ENCODE assay signal across 20 cellular contexts in genomic region chr3:33711100-33711499, GRCh38. TPM values are rescaled to one million over a fixed set of nuclear protein-coding genes. Genes with fewer than 3 reads are reported as not detected.
DNase-seq lines count a peak whose midpoint lies in the region; ATAC-seq, FAIRE-seq and TF ChIP-seq lines count a peak whose summit lies in the region.
"Had no signal": no experiment of that assay in that cellular context is flagged by ENCODE, and none has a peak within 500 bp of the region (broad histone marks: within the 10 kb centered on the region; RNA-seq: fewer than 3 reads in every experiment).

No MANE protein-coding gene starts in this region.

- H3K27ac ChIP-seq in HepG2 (ENCODE audit: extremely low read length, insufficient read depth, low read length) (no peak overlapping the region), right lobe of liver (no peak overlapping the region), K562 (ENCODE audit: extremely low read depth, low read depth, low read length) (no peak overlapping the region)
- H3K27ac ChIP-seq: 22Rv1; A549; BLaER1 treated with 17β-estradiol and CSF1 and Interleukin-3, amounts not matched to agents 10 nM and 100 nM; C4-2B had no signal

- no peak for TF ChIP-seq RAD21 in HepG2 (CRISPR knock-in tag; IDR thresholded peaks at IDR 0.05)
- TF ChIP-seq RAD21 in K562 (CRISPR knock-in tag; conservative IDR thresholded peaks at IDR 0.05 in 1 of 2, IDR thresholded peaks at IDR 0.05 in 1 of 2): no peak

- H3K4me1 ChIP-seq in HepG2 (ENCODE audit: insufficient read depth, low read length) (peaks cover 16% of the 10 kb centered on the region), right lobe of liver (peaks cover 0 to 4% (median 1%) of the 10 kb centered on the region in 4 donors), K562 (replicated peaks in 1 of 2; ENCODE audit: control insufficient read depth in 2 of 2, insufficient read depth in 2 of 2, low read length in 2 of 2) (peaks cover 0 to 10% of the 10 kb centered on the region in 2 experiments; a peak in 2 of 5 replicates)

- H4K20me1 ChIP-seq in HepG2 (ENCODE audit: insufficient read depth, low read length): no peaks in the 10 kb centered on the region; the same call in 1 of the 2 replicates
- H4K20me1 ChIP-seq in K562 (replicated peaks; ENCODE audit: control insufficient read depth, insufficient read depth, low read length): peaks cover 4% of the 10 kb centered on the region; the same call in 1 of the 2 replicates

- H3K27me3 ChIP-seq in HepG2 (ENCODE audit: control insufficient read depth in 1 of 2, insufficient read depth in 2 of 2, low read length in 2 of 2) (no peaks in the 10 kb centered on the region), right lobe of liver (no peaks in the 10 kb centered on the region), K562 (ENCODE audit: control insufficient read depth in 2 of 2, insufficient read depth in 2 of 2, low read length in 2 of 2) (no peaks in the 10 kb centered on the region)
- H3K27me3 ChIP-seq: BLaER1 treated with 17β-estradiol and CSF1 and Interleukin-3, amounts not matched to agents 10 nM and 100 nM had no signal

- H3K4me2 ChIP-seq in HepG2 (ENCODE audit: low read depth, low read length): no peak overlapping the region
- H3K4me2 ChIP-seq in K562 (ENCODE audit: insufficient read depth, low read length): no peak overlapping the region
- H3K4me2 ChIP-seq: A549; BLaER1 treated with 17β-estradiol and CSF1 and Interleukin-3, amounts not matched to agents 10 nM and 100 nM had no signal

- TF ChIP-seq CTCF in HepG2 (CRISPR knock-in tag; IDR thresholded peaks at IDR 0.05) (no peak), right lobe of liver (IDR thresholded peaks at IDR 0.05) (no peak), K562 (IDR thresholded peaks at IDR 0.05 in 2 of 3, conservative IDR thresholded peaks at IDR 0.05 in 1 of 3; ENCODE audit: insufficient read depth in 2 of 3, low read depth in 1 of 3, low read length in 3 of 3) (no peak)

- H3K4me3 ChIP-seq in HepG2 (replicated peaks in 1 of 3; ENCODE audit: insufficient read depth in 1 of 3, low read depth in 2 of 3, low read length in 3 of 3): no peak overlapping the region
- no peak overlapping the region for H3K4me3 ChIP-seq in right lobe of liver
- no peak overlapping the region for H3K4me3 ChIP-seq in K562
- H3K4me3 ChIP-seq: A549; BLaER1 treated with 17β-estradiol and CSF1 and Interleukin-3, amounts not matched to agents 10 nM and 100 nM had no signal

- intact Hi-C loops in HepG2 (cut with micrococcal nuclease; ENCODE audit: unreplicated experiment) (no loop called here), right lobe of liver (cut with DNase I) (loop anchor here in 1 of 2 donors (10.0 kb wide), 1 partner anchor 76 kb away; no protein-coding TSS in a partner anchor), K562 (cut with micrococcal nuclease) (no loop called here)

- H3K79me2 ChIP-seq in HepG2 (ENCODE audit: insufficient read depth, low read length): peaks cover 87% of the 10 kb centered on the region
- H3K79me2 ChIP-seq in K562 (ENCODE audit: control insufficient read depth, insufficient read depth, low read length): peaks cover 97% of the 10 kb centered on the region

- TF ChIP-seq EP300 in HepG2 (IDR thresholded peaks at IDR 0.05; ENCODE audit: low read depth in 2 of 2, low read length in 2 of 2) (no peak), HepG2 (CRISPR knock-in tag; IDR thresholded peaks at IDR 0.05; ENCODE audit: borderline replicate concordance) (no peak), K562 (IDR thresholded peaks at IDR 0.05; ENCODE audit: low read length) (no peak)

- H3K36me3 ChIP-seq in HepG2 (replicated peaks in 1 of 2; ENCODE audit: control insufficient read depth in 1 of 2, insufficient read depth in 2 of 2, low read length in 2 of 2) (no peaks in the 10 kb centered on the region; a peak in 1 of 5 replicates), right lobe of liver (no peaks in the 10 kb centered on the region), K562 (ENCODE audit: control insufficient read depth, insufficient read depth, low read length) (peaks cover 31% of the 10 kb centered on the region; the same call in 2 of the 3 replicates)

- CTCF ChIA-PET in HepG2 (lab: Yijun Ruan, JAX; ENCODE audit: low intra/inter-chr PET ratio, low total read pairs): no interaction called here
- CTCF ChIA-PET in K562 (lab: Yijun Ruan, JAX; ENCODE audit: low intra/inter-chr PET ratio): no interaction called here

- POLR2A ChIA-PET in HepG2 (lab: Yijun Ruan, JAX): no interaction called here
- POLR2A ChIA-PET in K562 (lab: Yijun Ruan, JAX): interaction anchor here (0.6 to 0.8 kb wide), 2 partner anchors 87 to 346 kb away, joined by 3 to 6 read pairs; partner anchors contain the start of gene PDCD6IP

- BruUV-seq in HepG2 (replicated peaks; lab: Mats Ljungman, UMichigan) (no TSS peak), K562 (replicated peaks; lab: Mats Ljungman, UMichigan) (no TSS peak)

- H3K9me1 ChIP-seq in K562 (ENCODE audit: control insufficient read depth, insufficient read depth, low read length): no peaks in the 10 kb centered on the region

- H3K9me3 ChIP-seq in HepG2 (ENCODE audit: low read length): no peaks in the 10 kb centered on the region
- H3K9me3 ChIP-seq in right lobe of liver: no peaks in the 10 kb centered on the region
- no peaks in the 10 kb centered on the region for H3K9me3 ChIP-seq in K562 (replicated peaks; ENCODE audit: control insufficient read depth, insufficient read depth, low read depth, low read length)
- H3K9me3 ChIP-seq: A549, Caco-2 had no signal

- ATAC-seq in HepG2: no peak
- no peak for ATAC-seq in right lobe of liver
- ATAC-seq in K562: no peak
- ATAC-seq: A549; CD8-positive, alpha-beta T cell had no signal

- H2AFZ ChIP-seq in HepG2 (ENCODE audit: low read length) (no peak overlapping the region), K562 (ENCODE audit: low read depth, low read length) (no peak overlapping the region)

- FAIRE-seq in HepG2 (lab: Jason Lieb, UNC): no peak
- FAIRE-seq in K562 (lab: Jason Lieb, UNC): no peak
- FAIRE-seq: A549, D721Med, G401.6, GM12891, GM19239 had no signal

- DNase-seq in HepG2 (ENCODE audit: low spot score): no peak
- no peak for DNase-seq in right lobe of liver
- DNase-seq in K562 (ENCODE audit: extremely low read depth in 1 of 4, low spot score in 3 of 4): no peak
- no peak for DNase-seq in medulla oblongata (ENCODE audit: extremely low spot score)
- no peak for DNase-seq in NCI-H524 treated with DMSO at 0.1 percent for 48 hours (lab: John Stamatoyannopoulos, UW)
- DNase-seq: AML-193; Caco-2; Calu3; CD4-positive, alpha-beta T cell; CD8-positive, alpha-beta T cell; DMS79 treated with DMSO at 0.1 percent for 48 hours; GF-D8 had no signal

- no peak overlapping the region for H3K9ac ChIP-seq in HepG2 (ENCODE audit: insufficient read depth, low read depth, low read length)
- H3K9ac ChIP-seq in K562 (ENCODE audit: insufficient read depth in 1 of 2, low read depth in 2 of 2, low read length in 2 of 2): no peak overlapping the region
- H3K9ac ChIP-seq: BLaER1 treated with 17β-estradiol and CSF1 and Interleukin-3, amounts not matched to agents 10 nM and 100 nM had no signal

- WGBS in HepG2 (ENCODE audit: low lambda C conversion rate): 91% methylated on average over 3 of the region's 3 CpGs
- 89% methylated on average over 3 of the region's 3 CpGs for WGBS in right lobe of liver (ENCODE audit: insufficient coverage, low coverage, low lambda C conversion rate, missing lambda C conversion rate)
- whole genome bisulfite sequencing in K562 (ENCODE audit: insufficient coverage, low coverage, missing lambda C conversion rate): 83% methylated on average over 3 of the region's 3 CpGs

- TF ChIP-seq POLR2A in HepG2 (IDR thresholded peaks at IDR 0.05; ENCODE audit: insufficient read depth in 1 of 2, low read depth in 2 of 2, low read length in 2 of 2) (no peak), right lobe of liver (IDR thresholded peaks at IDR 0.05) (no peak), K562 (conservative IDR thresholded peaks at IDR 0.05) (no peak)

- in situ Hi-C loops in HepG2 (cut with HindIII; ENCODE audit: extremely low pct_ligation_motif_present, low pct_unique_long_range_greater_than_20kb): no loop called here
- in situ Hi-C loops in K562 (cut with MboI): no loop called here

RNA-seq across cellular contexts. Expression of gene CLASP2, which starts 7.0 kb away (rescaled TPM):
- total RNA-seq in HepG2 (2016; rRNA removed; fragmentation: Illumina TruSeq; extraction: Trizol) (30.6 and 34.8 TPM in 2 replicates), right lobe of liver (10 to 100 TPM; 15.0 to 19.2 (median 16.5) TPM), K562 (2014; rRNA removed) (107 and 128 TPM in 2 replicates), K562 (2014; rRNA removed; fragmentation: Illumina TruSeq; extraction: Trizol) (74.4 and 79.8 TPM in 2 replicates), K562 (2015; rRNA removed; fragmentation: Illumina TruSeq; extraction: Trizol) (69.3 and 71.8 TPM in 2 replicates), K562 (2021) (83.2 and 93.1 TPM in 2 replicates)
- total RNA-seq in HepG2 (2016; cell fraction: cytosol; rRNA removed; fragmentation: Illumina TruSeq; extraction: Trizol; ENCODE audit: low read depth): 14.8 and 18.1 TPM in 2 replicates
- 32.0 and 33.6 TPM in 2 replicates for total RNA-seq in HepG2 (2016; cell fraction: insoluble cytoplasmic fraction; rRNA removed; fragmentation: Illumina TruSeq; extraction: Trizol)
- 10.5 and 11.6 TPM in 2 replicates for total RNA-seq in HepG2 (2016; cell fraction: membrane; rRNA removed; fragmentation: Illumina TruSeq; extraction: Trizol)
- 72.0 and 73.1 TPM in 2 replicates for total RNA-seq in HepG2 (2016; cell fraction: nucleus; rRNA removed; fragmentation: Illumina TruSeq; extraction: Trizol)
- polyA plus RNA-seq in HepG2 (2011; rRNA removed) (12.7 and 15.7 TPM in 2 replicates), K562 (2011; rRNA removed) (63.6 and 75.5 TPM in 2 replicates), K562 (2014; fragmentation: Illumina TruSeq; extraction: Trizol) (52.3 and 67.3 TPM in 2 replicates), K562 (2014; fragmentation: Nextera tagmentation; extraction: Ambion mirVana) (10 to 100 TPM; 13.5 to 17.4 TPM), K562 (2014; rRNA removed) (29.9 and 52.6 TPM in 2 replicates)
- polyA plus RNA-seq in HepG2 (2011; cell fraction: cytosol; rRNA removed): 5.2 and 6.9 TPM in 2 replicates
- 24.0 and 25.3 TPM in 2 replicates for polyA plus RNA-seq in HepG2 (2011; cell fraction: nucleus; rRNA removed)
- polyA plus RNA-seq in HepG2 (2012): 9.1 and 11.7 TPM in 2 replicates
- 0.68 and 0.76 TPM in 2 replicates for polyA plus RNA-seq in HepG2 (2016; cell fraction: cytosol; fragmentation: Illumina TruSeq; extraction: Trizol; ENCODE audit: low read depth)
- polyA plus RNA-seq in HepG2 (2016; cell fraction: insoluble cytoplasmic fraction; fragmentation: Illumina TruSeq; extraction: Trizol; ENCODE audit: low read depth): 14.7 and 16.9 TPM in 2 replicates
- polyA plus RNA-seq in HepG2 (2016; cell fraction: membrane; fragmentation: Illumina TruSeq; extraction: Trizol; ENCODE audit: low read depth): 2.0 TPM in 2 replicates
- 37.4 and 42.4 TPM in 2 replicates for polyA plus RNA-seq in HepG2 (2016; cell fraction: nucleus; fragmentation: Illumina TruSeq; extraction: Trizol; ENCODE audit: insufficient read depth, low read depth)
- polyA minus RNA-seq in HepG2 (2011; rRNA and poly(A)+ RNA removed; ENCODE audit: low replicate concordance): 49.3 and 63.0 TPM in 2 replicates
- 21.0 and 25.8 TPM in 2 replicates for polyA minus RNA-seq in HepG2 (2011; cell fraction: cytosol; rRNA and poly(A)+ RNA removed)
- 145 and 179 TPM in 2 replicates for polyA minus RNA-seq in HepG2 (2011; cell fraction: nucleus; rRNA and poly(A)+ RNA removed)
- 196 and 554 TPM in 2 replicates for total RNA-seq in K562 (2011; cell fraction: chromatin; rRNA removed; ENCODE audit: low replicate concordance)
- total RNA-seq in K562 (2011; cell fraction: nucleolus; rRNA removed): 76.7 and 94.2 TPM in 2 replicates
- total RNA-seq in K562 (2011; cell fraction: nucleoplasm; rRNA removed): 172 and 229 TPM in 2 replicates
- polyA plus RNA-seq in K562 (2011; cell fraction: cytosol; rRNA removed): 36.0 and 42.0 TPM in 2 replicates
- 93.2 and 98.6 TPM in 2 replicates for polyA plus RNA-seq in K562 (2011; cell fraction: nucleus; rRNA removed)
- polyA plus RNA-seq in K562 (2012): 24.7 and 26.9 TPM in 2 replicates
- polyA minus RNA-seq in K562 (2011; rRNA and poly(A)+ RNA removed): 286 and 297 TPM in 2 replicates
- 70.4 and 88.8 TPM in 2 replicates for polyA minus RNA-seq in K562 (2011; cell fraction: cytosol; rRNA and poly(A)+ RNA removed)
- 160 and 275 TPM in 2 replicates for polyA minus RNA-seq in K562 (2011; cell fraction: nucleus; rRNA and poly(A)+ RNA removed)

Comparison
In these comparisons a context has a peak if more than half of its experiments do, and no peak if none do; other contexts are left out.
1. Of the 241 proteins assayed by ChIP-seq in both HepG2 and K562: peak only in HepG2: none; only in K562: none; in both: CEBPB; in neither: 240.